29 cellular contexts compared by ENCODE assay signal in genomic region chr17:80688994-80689635, GRCh38.
DNase-seq lines count a peak whose midpoint lies in the region; ATAC-seq lines count a peak whose summit lies in the region.
"Had no signal": no experiment of that assay in that cellular context is flagged by ENCODE, and none has a peak within 500 bp of the region (broad histone marks: within the 10 kb centered on the region; RNA-seq: fewer than 3 reads in every experiment).

No MANE protein-coding gene starts in this region.

- intact Hi-C loops in left colon (cut with DNase I, micrococcal nuclease): no loop called here

- no peak for ATAC-seq in left colon
- ATAC-seq: activated CD4-positive, CD25-positive, alpha-beta regulatory T cell treated with anti-CD3 and anti-CD28 coated beads, Interleukin-2, amount 50 U/mL, for 24 hours; activated CD8-positive, alpha-beta T cell treated with anti-CD3 and anti-CD28 coated beads for 36 hours; activated T-helper 17 cell treated with anti-CD3 and anti-CD28 coated beads, Interleukin-2, amount 50 U/mL, for 72 hours; body of pancreas; foreskin keratinocyte; heart left ventricle; sciatic nerve had no signal

- DNase-seq in NCI-H2227 (lab: John Stamatoyannopoulos, UW; ENCODE audit: unreplicated experiment) (peak; percentile 14), NCI-H2227 treated with DMSO at 0.1 percent for 48 hours (lab: John Stamatoyannopoulos, UW) (no peak), NCI-H69 (lab: John Stamatoyannopoulos, UW) (peak; percentile 54), amniotic epithelial cell (ENCODE audit: low read depth) (peak; percentile 73), retina (peak; percentile 52), occipital lobe (lab: John Stamatoyannopoulos, UW) (no peak), left colon (no peak), OCI-M2 (lab: John Stamatoyannopoulos, UW; ENCODE audit: unreplicated experiment) (no peak)
- DNase-seq: activated CD8-positive, alpha-beta memory T cell treated with anti-CD3 and anti-CD28 coated beads, Interleukin-2, amount 50 U/mL, for 48 hours; activated CD8-positive, alpha-beta T cell treated with anti-CD3 and anti-CD28 coated beads for 36 hours; activated naive CD4-positive, alpha-beta T cell treated with anti-CD3 and anti-CD28 coated beads, Interleukin-2, amount 10 ng/mL, durations not matched to agents 7 days and 5 days; adrenal gland; body of pancreas; dermis blood vessel endothelial cell; EL; esophagus squamous epithelium; foreskin keratinocyte; heart left ventricle; islet precursor cell; KBM-7; NCI-H1092 treated with DMSO at 0.1 percent for 48 hours; NCI-H2107; stimulated activated CD4-positive, alpha-beta T cell treated with anti-CD3 and anti-CD28 coated beads, Interleukin-12 subunit alpha, Interleukin-12 subunit beta, amount 100 ng/mL, for 4 hours; stimulated activated CD4-positive, alpha-beta T cell treated with anti-CD3 and anti-CD28 coated beads, Interleukin-4, amount 100 ng/mL, for 1 hour; T1000; tibial artery had no signal

Comparison
In these comparisons a context has a peak if more than half of its experiments do, and no peak if none do; other contexts are left out.
1. DNase-seq: peak in NCI-H2227 (single experiment), NCI-H69 (single experiment), amniotic epithelial cell (single experiment) and retina (single experiment); none in NCI-H2227 treated with DMSO at 0.1 percent for 48 hours (single experiment), occipital lobe (single experiment), left colon (0 of 2) and OCI-M2 (single experiment).